In the genomic region with DNA sequence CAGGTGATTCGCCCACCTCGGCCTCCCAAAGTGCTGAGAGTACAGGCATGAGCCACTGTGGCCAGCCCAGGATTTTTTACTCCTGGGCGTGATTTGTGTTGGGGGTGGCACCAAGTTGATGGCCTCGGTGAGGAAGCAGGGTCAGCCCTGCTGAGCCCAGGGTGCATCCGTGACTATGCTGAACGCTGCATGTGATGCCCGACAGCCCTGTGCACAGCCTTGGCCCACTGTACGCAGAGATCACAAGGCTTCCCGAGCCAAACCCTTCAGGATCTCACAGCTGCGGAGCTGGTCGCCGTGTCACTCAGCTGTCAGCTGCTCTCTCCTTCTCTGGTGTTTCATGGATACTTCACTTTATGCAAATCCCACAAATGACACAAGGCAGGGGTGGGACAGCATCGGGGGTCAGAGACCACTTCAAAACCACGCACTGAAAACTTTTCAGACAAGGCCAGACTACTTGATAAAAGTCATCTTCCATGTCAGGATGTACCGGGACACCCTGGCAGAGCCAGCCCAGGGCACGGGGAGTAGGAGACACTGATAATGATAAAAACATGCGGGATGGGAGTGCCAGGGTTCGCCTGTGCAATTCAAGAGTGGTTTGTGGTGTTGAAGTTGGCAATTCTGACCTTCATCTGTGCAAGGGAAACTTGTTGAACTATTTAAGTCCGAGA, we compare ENCODE assay signal across 20 cellular contexts.
"Had no signal": no experiment of that assay in that cellular context is flagged by ENCODE, and none has a peak within 500 bp of the region (broad histone marks: within the 10 kb centered on the region; RNA-seq: fewer than 3 reads in every experiment).

No MANE protein-coding gene starts in this region.

- ATAC-seq: left colon; left ventricle myocardium superior; naive thymus-derived CD4-positive, alpha-beta T cell; stimulated activated naive CD8-positive, alpha-beta T cell treated with anti-CD3 and anti-CD28 coated beads, Interleukin-15, Interleukin-2, amounts not matched to agents 100 U/mL and 50 U/mL, for 24 hours had no signal

- H3K36me3 ChIP-seq: colonic mucosa, esophagus squamous epithelium, ovary, sigmoid colon, suprapubic skin, thyroid gland had no signal

- H3K36me3 Mint-ChIP-seq: type B pancreatic cell had no signal

- H3K9me3 ChIP-seq: colonic mucosa, esophagus squamous epithelium, ovary, sigmoid colon, suprapubic skin, thyroid gland had no signal

- DNase-seq: colonic mucosa; dermis blood vessel endothelial cell; esophagus squamous epithelium; foreskin fibroblast; kidney; left colon; left ventricle myocardium superior; mesenchymal stem cell; midbrain; naive thymus-derived CD4-positive, alpha-beta T cell; nephron progenitor cell; ovary; sigmoid colon; stimulated activated CD4-positive, alpha-beta T cell treated with anti-CD3 and anti-CD28 coated beads, Interleukin-2, amount 100 ng/mL, for 48 hours; stimulated activated naive CD8-positive, alpha-beta T cell treated with anti-CD3 and anti-CD28 coated beads, Interleukin-15, Interleukin-2, amounts not matched to agents 100 U/mL and 50 U/mL, for 24 hours; thyroid gland had no signal

- H3K9me3 Mint-ChIP-seq: nephron progenitor cell, type B pancreatic cell had no signal

- H3K27ac ChIP-seq: colonic mucosa, esophagus squamous epithelium, hepatocyte, sigmoid colon, suprapubic skin, thyroid gland had no signal

- H3K79me2 ChIP-seq: hepatocyte had no signal

- H3K4me1 ChIP-seq: esophagus squamous epithelium, sigmoid colon, suprapubic skin had no signal

- H3K4me3 Mint-ChIP-seq: nephron progenitor cell, type B pancreatic cell had no signal

- H3K27me3 ChIP-seq: colonic mucosa, ovary, sigmoid colon, thyroid gland had no signal

- H2AFZ ChIP-seq: hepatocyte had no signal

- H3K27ac Mint-ChIP-seq: nephron progenitor cell, type B pancreatic cell had no signal

- H3K4me3 ChIP-seq: colonic mucosa, esophagus squamous epithelium, hepatocyte, lung, ovary, sigmoid colon, suprapubic skin, thyroid gland had no signal
